6 cellular contexts compared by ENCODE assay signal in genomic region chr5:6862306-6862705, GRCh38.
"Had no signal": no experiment of that assay in that cellular context is flagged by ENCODE, and none has a peak within 500 bp of the region (broad histone marks: within the 10 kb centered on the region; RNA-seq: fewer than 3 reads in every experiment).

No MANE protein-coding gene starts in this region.

- H3K4me3 Mint-ChIP-seq: IgD-negative memory B cell had no signal

- H3K27ac Mint-ChIP-seq: IgD-negative memory B cell had no signal

- H3K36me3 Mint-ChIP-seq: IgD-negative memory B cell had no signal

- DNase-seq: GOT3, H7, HCEC 1CT, KBM-7 had no signal

- FAIRE-seq: HTR-8/SVneo had no signal

- H3K4me1 Mint-ChIP-seq: IgD-negative memory B cell had no signal
